Comparison of ENCODE assay signal across 11 cellular contexts in the genomic region with DNA sequence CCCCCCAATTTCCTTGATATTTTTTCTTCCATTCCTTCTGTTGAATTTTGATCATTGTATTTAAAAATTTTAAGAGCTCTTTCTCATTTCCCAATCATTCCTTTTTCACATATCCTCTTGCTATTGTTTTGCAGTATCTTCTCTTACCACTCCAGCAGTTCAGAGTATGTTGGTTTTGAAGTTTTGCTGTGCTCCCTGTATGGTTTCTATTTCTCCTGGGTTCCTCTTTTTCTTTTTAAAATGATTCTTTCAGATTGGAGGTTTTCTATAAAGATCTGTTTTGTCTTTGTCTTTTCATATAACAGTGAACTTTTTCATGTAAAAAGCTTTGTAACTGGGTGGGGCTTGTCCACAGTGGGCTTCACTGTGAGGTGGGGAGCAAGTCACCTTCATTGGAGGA. TPM values are rescaled to one million over a fixed set of nuclear protein-coding genes. Genes with fewer than 3 reads are reported as not detected.
A peak's percentile ranks its signal among the peaks of the same experiment; 100 is the strongest.
DNase-seq lines count a peak whose midpoint lies in the region; ATAC-seq and TF ChIP-seq lines count a peak whose summit lies in the region.
"Had no signal": no experiment of that assay in that cellular context is flagged by ENCODE, and none has a peak within 500 bp of the region (broad histone marks: within the 10 kb centered on the region; RNA-seq: fewer than 3 reads in every experiment).

No MANE protein-coding gene starts in this region.

- CTCF ChIA-PET in CD4-positive, alpha-beta T cell (lab: Charles Lee): interaction anchor here (0.6 to 3.7 kb wide), 5 partner anchors 12 to 619 kb away, joined by 3 to 18 read pairs (median 5); partner anchors contain the start of gene USP3
- CTCF ChIA-PET in T-cell (lab: Charles Lee): interaction anchor here in 1 of 2 donors (1.1 kb wide), 2 partner anchors 11 to 15 kb away, joined by 3 to 7 read pairs; no protein-coding TSS in a partner anchor

- ATAC-seq in CD4-positive, alpha-beta T cell (ENCODE audit: poor library complexity): peak; percentile 13
- ATAC-seq in T-cell (replicated peaks in 1 of 4) (peak in 2 of 4 experiments; percentile 16 to 25), memory B cell (ENCODE audit: low read depth) (peak; percentile 89)

- H3K4me1 ChIP-seq in HUES64 (ENCODE audit: insufficient read depth, low read length): peaks cover 40% of the 10 kb centered on the region

- intact Hi-C loops in CD4-positive, alpha-beta T cell (cut with DNase I, micrococcal nuclease): no loop called here
- intact Hi-C loops in posterior cingulate gyrus (cut with DNase I): no loop called here

- H3K36me3 Mint-ChIP-seq in CD4-positive, alpha-beta T cell (ENCODE audit: low read depth): no peaks in the 10 kb centered on the region
- H3K36me3 Mint-ChIP-seq in T-cell: no peaks in the 10 kb centered on the region
- H3K36me3 Mint-ChIP-seq in memory B cell: no peaks in the 10 kb centered on the region

- peaks cover 97% of the 10 kb centered on the region for H3K4me1 Mint-ChIP-seq in CD4-positive, alpha-beta T cell (ENCODE audit: low read depth)
- H3K4me1 Mint-ChIP-seq in T-cell (peaks cover 95 to 99% (median 95%) of the 10 kb centered on the region in 3 donors), memory B cell (peaks cover 52% of the 10 kb centered on the region)

- H3K9me3 ChIP-seq in CD4-positive, alpha-beta T cell (ENCODE audit: control insufficient read depth, low read length): no peaks in the 10 kb centered on the region
- H3K9me3 ChIP-seq in HUES64 (ENCODE audit: insufficient read depth, low read depth, low read length): no peaks in the 10 kb centered on the region

- no peak overlapping the region for H3K9ac ChIP-seq in HUES64 (ENCODE audit: low read depth, low read length)

- H3K9me3 Mint-ChIP-seq in CD4-positive, alpha-beta T cell: no peaks in the 10 kb centered on the region
- H3K9me3 Mint-ChIP-seq in T-cell: no peaks in the 10 kb centered on the region
- H3K9me3 Mint-ChIP-seq in memory B cell: no peaks in the 10 kb centered on the region

- no peak for TF ChIP-seq CTCF in CD4-positive, alpha-beta T cell (IDR thresholded peaks at IDR 0.05)

- POLR2A ChIA-PET in CD4-positive, alpha-beta T cell (lab: Charles Lee): interaction anchor here (0.9 to 2.9 kb wide), 8 partner anchors 10 to 50 kb away, joined by 3 to 16 read pairs (median 6); partner anchors contain the start of gene USP3
- POLR2A ChIA-PET in T-cell (lab: Charles Lee): interaction anchor here (0.9 to 1.7 kb wide), 4 partner anchors 9 to 322 kb away, joined by 4 to 11 read pairs (median 4); no protein-coding TSS in a partner anchor

- no peaks in the 10 kb centered on the region for H3K27me3 Mint-ChIP-seq in CD4-positive, alpha-beta T cell
- no peaks in the 10 kb centered on the region for H3K27me3 Mint-ChIP-seq in T-cell
- no peaks in the 10 kb centered on the region for H3K27me3 Mint-ChIP-seq in memory B cell

- H3K27ac ChIP-seq in CD4-positive, alpha-beta T cell (ENCODE audit: low read depth, low read length): peak overlapping the region; percentile 25
- peak overlapping the region; percentile 16; the same call in 1 of the 2 replicates for H3K27ac ChIP-seq in HUES64 (ENCODE audit: low read depth, low read length)

- H3K27ac Mint-ChIP-seq in CD4-positive, alpha-beta T cell: peak overlapping the region; percentile 22
- H3K27ac Mint-ChIP-seq in T-cell (peak overlapping the region; percentile 71 to 78), memory B cell (peak overlapping the region; percentile 26)

- H3K36me3 ChIP-seq in HUES64 (ENCODE audit: insufficient read depth, low read length): no peaks in the 10 kb centered on the region

- H3K4me3 Mint-ChIP-seq in CD4-positive, alpha-beta T cell: peak overlapping the region; percentile 54
- H3K4me3 Mint-ChIP-seq in T-cell: peak overlapping the region; percentile 29 to 54 (median 49)
- peak overlapping the region; percentile 42 for H3K4me3 Mint-ChIP-seq in memory B cell

- H3K4me3 ChIP-seq in HUES64 (ENCODE audit: low read length): no peak overlapping the region

- H3K27me3 ChIP-seq in CD4-positive, alpha-beta T cell (ENCODE audit: control insufficient read depth, insufficient read depth, low read length): no peaks in the 10 kb centered on the region
- H3K27me3 ChIP-seq in HUES64 (ENCODE audit: insufficient read depth, low read length): no peaks in the 10 kb centered on the region

- no peak for DNase-seq in CD4-positive, alpha-beta T cell
- DNase-seq in T-cell: no peak
- no peak for DNase-seq in memory B cell (ENCODE audit: low spot score in 2 of 2)
- DNase-seq in occipital lobe (lab: John Stamatoyannopoulos, UW): no peak
- no peak for DNase-seq in posterior cingulate gyrus
- no peak for DNase-seq in NCI-H1694 (lab: John Stamatoyannopoulos, UW)
- no peak for DNase-seq in NCI-H524 (lab: John Stamatoyannopoulos, UW)
- DNase-seq: activated CD4-positive, CD25-positive, alpha-beta regulatory T cell; GOT3; NCI-H2171 had no signal

RNA-seq across cellular contexts. Expression of gene USP3, which starts 12.8 kb away (rescaled TPM):
- 100 to 1,000 TPM; 280 to 282 TPM for total RNA-seq in CD4-positive, alpha-beta T cell
- polyA plus RNA-seq in HUES64 (2013, experiment 1 of 2): 23.4 TPM
- 33.9 TPM for polyA plus RNA-seq in HUES64 (2013, experiment 2 of 2)
- total RNA-seq in T-cell (100 to 1,000 TPM; 123 to 265 (median 130) TPM), occipital lobe (86.4 TPM)

Comparison
In these comparisons a context has a peak if more than half of its experiments do, and no peak if none do; other contexts are left out.
1. H3K27ac Mint-ChIP-seq: peak in every context shown above with its lines; median percentile 74 in T-cell; 26 in memory B cell; 22 in CD4-positive, alpha-beta T cell.